In genomic region chr19:45616709-45617027, GRCh38 we compare ENCODE assay signal across 18 cellular contexts. TPM values are rescaled to one million over a fixed set of nuclear protein-coding genes. Genes with fewer than 3 reads are reported as not detected.
DNase-seq lines count a peak whose midpoint lies in the region; ATAC-seq and TF ChIP-seq lines count a peak whose summit lies in the region.
"Had no signal": no experiment of that assay in that cellular context is flagged by ENCODE, and none has a peak within 500 bp of the region (broad histone marks: within the 10 kb centered on the region; RNA-seq: fewer than 3 reads in every experiment).

No MANE protein-coding gene starts in this region.

- TF ChIP-seq CTCF in 22Rv1 (IDR thresholded peaks at IDR 0.05) (no peak), chondrocyte (IDR thresholded peaks at IDR 0.05) (no peak), left lung (IDR thresholded peaks at IDR 0.05) (no peak)

- H2BK120ac ChIP-seq in mesenchymal stem cell (ENCODE audit: low read depth, low read length) = no peak overlapping the region

- no peaks in the 10 kb centered on the region for H3K9me3 ChIP-seq in HUES48 (ENCODE audit: control insufficient read depth, insufficient read depth, low read length)
- no peaks in the 10 kb centered on the region for H3K9me3 ChIP-seq in mesenchymal stem cell (ENCODE audit: control insufficient read depth, low read length)
- no peaks in the 10 kb centered on the region for H3K9me3 ChIP-seq in left lung
- H3K9me3 ChIP-seq: esophagus muscularis mucosa had no signal

- intact Hi-C loops in left lung (cut with DNase I) = no loop called here

- H3K4me2 ChIP-seq in mesenchymal stem cell (ENCODE audit: low read length, poor library complexity, severe bottlenecking) = no peak overlapping the region

- H3K27ac ChIP-seq in 22Rv1 (peak overlapping the region; percentile 76), HUES48 (ENCODE audit: low read depth, low read length) (peak overlapping the region; percentile 87), mesenchymal stem cell (ENCODE audit: low read length, poor library complexity, severe bottlenecking) (no peak overlapping the region), left lung (no peak overlapping the region)
- H3K27ac ChIP-seq: esophagus muscularis mucosa had no signal

- H3K18ac ChIP-seq in mesenchymal stem cell (ENCODE audit: low read depth in 1 of 2, low read length in 2 of 2) = no peak overlapping the region

- H3K36me3 ChIP-seq in HUES48 (ENCODE audit: control insufficient read depth, insufficient read depth, low read length) (peaks cover 32% of the 10 kb centered on the region), mesenchymal stem cell (ENCODE audit: control insufficient read depth in 1 of 2, insufficient read depth in 2 of 2, low read depth in 1 of 2, low read length in 2 of 2) (peaks cover 60 to 75% of the 10 kb centered on the region in 2 experiments), left lung (peaks cover 0 to 86% of the 10 kb centered on the region in 2 donors)

- 78% methylated on average over 10 of the region's 10 CpGs for WGBS in mesenchymal stem cell

- peaks cover 23% of the 10 kb centered on the region for H3K36me3 Mint-ChIP-seq in chondrocyte (ENCODE audit: low read depth)

- ATAC-seq in left lung (no peak), GM18498 (IDR thresholded peaks at IDR 0.05; ENCODE audit: unreplicated experiment) (no peak), HG02642 (IDR thresholded peaks at IDR 0.05; ENCODE audit: poor library complexity, unreplicated experiment) (no peak)

- no peak overlapping the region for H3K14ac ChIP-seq in mesenchymal stem cell (ENCODE audit: low read length in 2 of 2)

- peaks cover 5% of the 10 kb centered on the region for H3K79me1 ChIP-seq in mesenchymal stem cell (replicated peaks; ENCODE audit: low read length, poor library complexity, severe bottlenecking)

- H3K27me3 ChIP-seq in HUES48 (ENCODE audit: control insufficient read depth, insufficient read depth, low read length) (no peaks in the 10 kb centered on the region), mesenchymal stem cell (ENCODE audit: control insufficient read depth in 1 of 2, insufficient read depth in 1 of 2, low read length in 2 of 2) (no peaks in the 10 kb centered on the region), left lung (no peaks in the 10 kb centered on the region)
- H3K27me3 ChIP-seq: esophagus muscularis mucosa had no signal

- H3K4me1 ChIP-seq in HUES48 (ENCODE audit: control insufficient read depth, insufficient read depth, low read length) (no peaks in the 10 kb centered on the region; the same call in 1 of the 2 replicates), mesenchymal stem cell (ENCODE audit: control insufficient read depth, insufficient read depth, low read depth, low read length) (peaks cover 13% of the 10 kb centered on the region), left lung (peaks cover 0 to 20% of the 10 kb centered on the region in 2 donors)

- H4K8ac ChIP-seq in mesenchymal stem cell (ENCODE audit: low read length) = peak overlapping the region; percentile 73

- H3K4ac ChIP-seq in mesenchymal stem cell (ENCODE audit: low read depth in 1 of 2, low read length in 2 of 2) = no peak overlapping the region

- H2AFZ ChIP-seq in mesenchymal stem cell (ENCODE audit: low read depth, low read length) = no peak overlapping the region

- H2BK15ac ChIP-seq in mesenchymal stem cell (ENCODE audit: low read depth, poor library complexity, severe bottlenecking) = no peak overlapping the region

- no peak for DNase-seq in chondrocyte (ENCODE audit: low spot score)
- DNase-seq in mesenchymal stem cell = no peak
- DNase-seq in left lung = no peak
- DNase-seq in NCI-H128 (lab: John Stamatoyannopoulos, UW; ENCODE audit: unreplicated experiment) = no peak
- DNase-seq: C1 segment of cervical spinal cord had no signal

- H2BK12ac ChIP-seq in mesenchymal stem cell (ENCODE audit: low read length in 2 of 2) = peak overlapping the region in 1 of 2 experiments; percentile 25

- no peak overlapping the region for H3K4me3 Mint-ChIP-seq in chondrocyte (ENCODE audit: unreplicated experiment)
- H3K4me3 Mint-ChIP-seq: activated CD4-positive, alpha-beta T cell treated with anti-CD3 and anti-CD28 coated beads, Interleukin-2, amount 10 ng/mL, durations not matched to agents 7 days and 5 days; activated naive CD8-positive, alpha-beta T cell treated with anti-CD3 and anti-CD28 coated beads, Interleukin-2, amount 50 U/mL, for 24 hours; HFFc6; stimulated activated memory B cell treated with anti-CD40 and anti-IgM and Interleukin-4, amounts not matched to agents 10 μg/mL and 1 μg/mL and 100 μg/mL, for 72 hours had no signal

- H3K4me3 ChIP-seq in HUES48 (ENCODE audit: low read depth, low read length) = peak overlapping the region; percentile 69
- no peak overlapping the region for H3K4me3 ChIP-seq in mesenchymal stem cell (ENCODE audit: insufficient read depth in 1 of 2, low read depth in 1 of 2, low read length in 2 of 2)
- no peak overlapping the region for H3K4me3 ChIP-seq in left lung
- H3K4me3 ChIP-seq: esophagus muscularis mucosa, GM12878 had no signal

- peaks cover 15% of the 10 kb centered on the region for H3K4me1 Mint-ChIP-seq in chondrocyte (ENCODE audit: low read depth)

- no peak overlapping the region for H2BK5ac ChIP-seq in mesenchymal stem cell (ENCODE audit: low read depth, low read length, poor library complexity, severe bottlenecking)

- H3K27ac Mint-ChIP-seq in chondrocyte (ENCODE audit: unreplicated experiment) = peak overlapping the region; percentile 2
- H3K27ac Mint-ChIP-seq: activated CD4-positive, alpha-beta T cell treated with anti-CD3 and anti-CD28 coated beads, Interleukin-2, amount 10 ng/mL, durations not matched to agents 7 days and 5 days; stimulated activated memory B cell treated with anti-CD40 and anti-IgM and Interleukin-4, amounts not matched to agents 10 μg/mL and 1 μg/mL and 100 μg/mL, for 72 hours had no signal

- H3K9ac ChIP-seq in HUES48 (ENCODE audit: low read depth, low read length) (peak overlapping the region; percentile 73), mesenchymal stem cell (ENCODE audit: low read length) (no peak overlapping the region)

- no peaks in the 10 kb centered on the region for H3K9me3 Mint-ChIP-seq in chondrocyte (ENCODE audit: low read depth)
- H3K9me3 Mint-ChIP-seq: activated CD4-positive, alpha-beta T cell treated with anti-CD3 and anti-CD28 coated beads, Interleukin-2, amount 10 ng/mL, durations not matched to agents 7 days and 5 days; activated naive CD8-positive, alpha-beta T cell treated with anti-CD3 and anti-CD28 coated beads, Interleukin-2, amount 50 U/mL, for 24 hours; HFFc6; stimulated activated memory B cell treated with anti-CD40 and anti-IgM and Interleukin-4, amounts not matched to agents 10 μg/mL and 1 μg/mL and 100 μg/mL, for 72 hours had no signal

- H3K27me3 Mint-ChIP-seq in chondrocyte (ENCODE audit: low read depth) = no peaks in the 10 kb centered on the region
- H3K27me3 Mint-ChIP-seq: activated CD4-positive, alpha-beta T cell treated with anti-CD3 and anti-CD28 coated beads, Interleukin-2, amount 10 ng/mL, durations not matched to agents 7 days and 5 days; activated naive CD8-positive, alpha-beta T cell treated with anti-CD3 and anti-CD28 coated beads, Interleukin-2, amount 50 U/mL, for 24 hours; stimulated activated memory B cell treated with anti-CD40 and anti-IgM and Interleukin-4, amounts not matched to agents 10 μg/mL and 1 μg/mL and 100 μg/mL, for 72 hours had no signal

- H2AK5ac ChIP-seq in mesenchymal stem cell (ENCODE audit: low read length, severe bottlenecking) = no peak overlapping the region

- peak overlapping the region; percentile 62 for H4K91ac ChIP-seq in mesenchymal stem cell (ENCODE audit: low read length)

- no peak overlapping the region for H3K23ac ChIP-seq in mesenchymal stem cell (ENCODE audit: low read length in 2 of 2)

RNA-seq across cellular contexts. Expression of gene GPR4, which starts 14.7 kb away (rescaled TPM):
- not detected in 3 replicates for total RNA-seq in chondrocyte
- 0.73 TPM for polyA plus RNA-seq in mesenchymal stem cell (2013, experiment 1 of 2)
- 0.77 TPM for polyA plus RNA-seq in mesenchymal stem cell (2013, experiment 2 of 2)
- 1 to 10 TPM; 4.5 to 9.5 TPM for total RNA-seq in left lung
- total RNA-seq: activated CD4-positive, alpha-beta T cell treated with anti-CD3 and anti-CD28 coated beads, Interleukin-2, amount 10 ng/mL, durations not matched to agents 7 days and 5 days; bronchial epithelial cell; GM12878; RPMI7951 had no signal
- polyA plus RNA-seq: GM12878 had no signal

RNA-seq across cellular contexts. Expression of gene EML2, which starts 22.5 kb away (rescaled TPM):
- total RNA-seq in chondrocyte (20.5 to 28.3 TPM (median 22.4 TPM) in 3 replicates), left lung (10 to 100 TPM; 54.2 to 76.4 TPM)
- polyA plus RNA-seq in mesenchymal stem cell (2013, experiment 1 of 2) = 13.5 TPM
- 13.8 TPM for polyA plus RNA-seq in mesenchymal stem cell (2013, experiment 2 of 2)

RNA-seq across cellular contexts. Expression of gene OPA3, which starts 32.1 kb away (rescaled TPM):
- total RNA-seq in chondrocyte (14.8 to 19.8 TPM (median 14.8 TPM) in 3 replicates), left lung (10 to 100 TPM; 14.9 to 17.9 TPM)
- 13.4 TPM for polyA plus RNA-seq in mesenchymal stem cell (2013, experiment 1 of 2)
- polyA plus RNA-seq in mesenchymal stem cell (2013, experiment 2 of 2) = 13.7 TPM

RNA-seq across cellular contexts. Expression of gene GIPR, which starts 51.4 kb away (rescaled TPM):
- total RNA-seq in chondrocyte (0.41 to 2.4 TPM (median 1.3 TPM) in 3 replicates), left lung (1 to 10 TPM; 5.4 to 5.7 TPM)
- polyA plus RNA-seq in mesenchymal stem cell (2013, experiment 1 of 2) = 6.2 TPM
- polyA plus RNA-seq in mesenchymal stem cell (2013, experiment 2 of 2) = 5.2 TPM
- total RNA-seq: dermis blood vessel endothelial cell, esophagus muscularis mucosa, RPMI7951 had no signal

Comparison
In these comparisons a context has a peak if more than half of its experiments do, and no peak if none do; other contexts are left out.
1. H3K27ac ChIP-seq: peak in 22Rv1 (single experiment) and HUES48 (single experiment); none in mesenchymal stem cell (single experiment) and left lung (0 of 2).